Comparison of ENCODE assay signal across 30 cellular contexts in the genomic region with DNA sequence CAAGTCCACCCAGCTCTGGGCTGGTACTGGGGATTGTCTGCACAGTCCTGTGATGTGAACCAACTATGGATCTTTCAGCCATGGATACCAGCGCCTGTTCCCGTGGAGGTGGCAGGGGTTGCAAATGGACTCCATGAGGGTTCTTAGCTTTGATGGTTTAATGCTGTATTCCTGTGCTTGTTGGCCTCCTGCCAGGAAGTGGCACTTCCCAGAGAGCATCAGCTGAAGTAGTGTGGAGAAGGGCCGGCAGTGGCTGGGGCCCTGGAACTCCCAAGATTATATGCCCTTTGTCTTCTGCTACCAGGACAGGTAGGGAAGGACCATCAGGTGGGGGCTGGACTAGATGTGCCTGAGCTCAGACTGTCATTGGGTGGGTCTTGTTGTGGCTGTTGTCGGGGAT.
"Had no signal": no experiment of that assay in that cellular context is flagged by ENCODE, and none has a peak within 500 bp of the region (broad histone marks: within the 10 kb centered on the region; RNA-seq: fewer than 3 reads in every experiment).

No MANE protein-coding gene starts in this region.

- H3K4me1 ChIP-seq: ascending aorta had no signal

- H3K36me3 ChIP-seq: ascending aorta, cardiac muscle cell had no signal

- H3K9me3 ChIP-seq: ascending aorta had no signal

- H3K4me3 ChIP-seq: ascending aorta, cardiac muscle cell, SK-N-MC had no signal

- DNase-seq: activated CD4-positive, alpha-beta memory T cell treated with anti-CD3 and anti-CD28 coated beads for 36 hours; activated CD4-positive, alpha-beta T cell treated with anti-CD3 and anti-CD28 coated beads, Interleukin-2, amount 10 ng/mL, durations not matched to agents 7 days and 5 days; activated CD4-positive, CD25-positive, alpha-beta regulatory T cell; activated CD8-positive, alpha-beta memory T cell treated with anti-CD3 and anti-CD28 coated beads for 24 hours; activated effector memory CD4-positive, alpha-beta T cell treated with anti-CD3 and anti-CD28 coated beads, Interleukin-2, amount 50 U/mL, for 16 hours; activated naive CD4-positive, alpha-beta T cell treated with Interleukin-2 at 50 U/mL for 16 hours; activated naive CD8-positive, alpha-beta T cell treated with anti-CD3 and anti-CD28 coated beads, Interleukin-2, amount 50 U/mL, for 24 hours; activated T-cell treated with anti-CD3 and anti-CD28 coated beads, Interleukin-2, amount 50 U/mL, for 4 hours; amniotic stem cell; cerebellar nuclear complex; KG1; NCI-H1092; NCI-H1436; NCI-H187; NCI-H2081; NCI-H345; NCI-H510A; NCI-H526 treated with DMSO at 0.1 percent for 48 hours; NK-92 treated with Interleukin-12 subunit alpha and Interleukin-12 subunit beta, amount 100 ng/mL, for 24 hours; OCI-M1; RPMI8226; T-cell; T-helper 2 cell; T1000 had no signal

- H3K27me3 ChIP-seq: ascending aorta, cardiac muscle cell had no signal

- H3K27ac ChIP-seq: ascending aorta, cardiac muscle cell, SK-N-MC had no signal

- ATAC-seq: activated naive CD4-positive, alpha-beta T cell treated with anti-CD3 and anti-CD28 coated beads, Interleukin-2, amount 50 U/mL, for 72 hours; activated naive CD8-positive, alpha-beta T cell treated with anti-CD3 and anti-CD28 coated beads, Interleukin-2, amount 50 U/mL, for 24 hours; activated T-cell treated with anti-CD3 and anti-CD28 coated beads, Interleukin-2, amount 50 U/mL, for 4 hours; Panc1; Right ventricle myocardium inferior; T-cell had no signal
